ENCODE assay signal across 18 cellular contexts in genomic region chr9:70091553-70091952, GRCh38. TPM values are rescaled to one million over a fixed set of nuclear protein-coding genes. Genes with fewer than 3 reads are reported as not detected.
DNase-seq lines count a peak whose midpoint lies in the region; ATAC-seq lines count a peak whose summit lies in the region.
"Had no signal": no experiment of that assay in that cellular context is flagged by ENCODE, and none has a peak within 500 bp of the region (broad histone marks: within the 10 kb centered on the region; RNA-seq: fewer than 3 reads in every experiment).

No MANE protein-coding gene starts in this region.

- H3K27ac ChIP-seq in right cardiac atrium (ENCODE audit: low read length) = no peak overlapping the region
- no peak overlapping the region for H3K27ac ChIP-seq in aorta (ENCODE audit: low read depth in 1 of 2, low read length in 2 of 2)
- no peak overlapping the region for H3K27ac ChIP-seq in GM23248
- H3K27ac ChIP-seq: ascending aorta, parathyroid adenoma had no signal

- DNase-seq in Right ventricle myocardium inferior (ENCODE audit: missing footprints) = no peak
- no peak for DNase-seq in cardiac septum (ENCODE audit: low spot score)
- peak; percentile 53 for DNase-seq in NCI-H774 (lab: John Stamatoyannopoulos, UW)
- DNase-seq in right cardiac atrium = no peak
- DNase-seq in aorta = no peak
- no peak for DNase-seq in GM23248
- no peak for DNase-seq in GM03348 (ENCODE audit: low spot score)
- DNase-seq in COLO829 (ENCODE audit: low spot score) = no peak
- DNase-seq: ACHN; activated CD4-positive, alpha-beta T cell treated with anti-CD3 and anti-CD28 coated beads for 1 hour; C1 segment of cervical spinal cord; DMS79; foreskin melanocyte; H9; stimulated activated naive B cell treated with anti-CD40 and anti-IgM and Interleukin-4, amounts not matched to agents 10 μg/mL and 1 μg/mL and 100 μg/mL, for 72 hours; SW 1271 had no signal

- no peak overlapping the region for H2AFZ ChIP-seq in GM23248
- H2AFZ ChIP-seq: parathyroid adenoma had no signal

- H3K4me3 ChIP-seq in right cardiac atrium (ENCODE audit: low read length) (no peak overlapping the region), aorta (ENCODE audit: low read length in 2 of 2) (no peak overlapping the region), GM23248 (no peak overlapping the region)
- H3K4me3 ChIP-seq: ascending aorta had no signal

- no peaks in the 10 kb centered on the region for H3K79me2 ChIP-seq in GM23248 (ENCODE audit: insufficient read depth)
- H3K79me2 ChIP-seq: parathyroid adenoma had no signal

- H3K36me3 ChIP-seq in aorta (ENCODE audit: control insufficient read depth in 1 of 2, insufficient read depth in 2 of 2, low read length in 1 of 2) = no peaks in the 10 kb centered on the region
- no peaks in the 10 kb centered on the region for H3K36me3 ChIP-seq in GM23248 (ENCODE audit: low read depth)
- H3K36me3 ChIP-seq: ascending aorta had no signal

- in situ Hi-C loops in GM23248 (cut with MboI) = no loop called here

- peaks cover 2% of the 10 kb centered on the region for H3K4me1 ChIP-seq in right cardiac atrium (ENCODE audit: control insufficient read depth, insufficient read depth, low read length)
- H3K4me1 ChIP-seq in aorta (ENCODE audit: control insufficient read depth in 1 of 2, insufficient read depth in 2 of 2, low read length in 2 of 2) = no peaks in the 10 kb centered on the region
- no peaks in the 10 kb centered on the region for H3K4me1 ChIP-seq in GM23248 (ENCODE audit: insufficient read depth)
- H3K4me1 ChIP-seq: ascending aorta had no signal

- H3F3A ChIP-seq in GM23248 (ENCODE audit: insufficient read depth) = no peaks in the 10 kb centered on the region

- H3K27me3 ChIP-seq in right cardiac atrium (ENCODE audit: control insufficient read depth, insufficient read depth) (no peaks in the 10 kb centered on the region), aorta (ENCODE audit: control insufficient read depth in 1 of 2, insufficient read depth in 2 of 2, low read length in 1 of 2) (no peaks in the 10 kb centered on the region), GM23248 (replicated peaks; ENCODE audit: insufficient read depth) (no peaks in the 10 kb centered on the region)
- H3K27me3 ChIP-seq: ascending aorta had no signal

- H3K9me3 ChIP-seq in right cardiac atrium (ENCODE audit: control insufficient read depth, low read length) (no peaks in the 10 kb centered on the region), aorta (ENCODE audit: control insufficient read depth, low read length) (no peaks in the 10 kb centered on the region), GM23248 (ENCODE audit: low read depth) (no peaks in the 10 kb centered on the region)
- H3K9me3 ChIP-seq: ascending aorta had no signal

- no peak overlapping the region for H3K9ac ChIP-seq in GM23248
- H3K9ac ChIP-seq: parathyroid adenoma had no signal

- intact Hi-C loops in Right ventricle myocardium inferior (cut with DNase I) (no loop called here), cardiac septum (cut with DNase I) (no loop called here), right cardiac atrium (cut with DNase I) (no loop called here), aorta (cut with DNase I) (no loop called here)

- peak; percentile 11 for ATAC-seq in Right ventricle myocardium inferior
- ATAC-seq in right cardiac atrium = peak; percentile 58 to 78
- ATAC-seq in aorta (ENCODE audit: low FRiP score) = peak; percentile 60
- ATAC-seq: stimulated activated naive B cell treated with anti-CD40 and anti-IgM and Interleukin-4, amounts not matched to agents 10 μg/mL and 1 μg/mL and 100 μg/mL, for 72 hours had no signal

- H3K4me2 ChIP-seq in GM23248 (ENCODE audit: unreplicated experiment) = no peak overlapping the region

- no peaks in the 10 kb centered on the region for H4K20me1 ChIP-seq in GM23248 (ENCODE audit: insufficient read depth)

- WGBS in right cardiac atrium = 43% methylated on average over 4 of the region's 4 CpGs
- 50 to 63% methylated on average over 4 of the region's 4 CpGs for WGBS in aorta, 2 donors
- 8 to 19% methylated on average over 4 of the region's 4 CpGs for WGBS in GM23248 (ENCODE audit: low coverage in 1 of 2, low lambda C conversion rate in 2 of 2, missing lambda C conversion rate in 2 of 2), 2 experiments

- H3K9me2 ChIP-seq in GM23248 (ENCODE audit: insufficient read depth) = no peaks in the 10 kb centered on the region

RNA-seq across cellular contexts. Expression of gene MAMDC2, which starts 47.9 kb away (rescaled TPM):
- total RNA-seq in Right ventricle myocardium inferior (10.8 TPM), cardiac septum (3.6 TPM), right cardiac atrium (10 to 100 TPM; 12.2 to 18.1 (median 16.5) TPM), aorta (10 to 100 TPM in 1 of 2 donors, 1 to 10 TPM in 1; 5.9 to 14.6 TPM)
- polyA plus RNA-seq in right cardiac atrium (11.5 TPM), aorta (1 to 10 TPM; 2.0 to 6.5 TPM), GM23248 (2016; fragmentation: Nextera tagmentation; extraction: Ambion mirVana) (0.45 and 0.53 TPM in 2 replicates)
- total RNA-seq in GM23248 (2014; rRNA removed; shearing (Covaris generic)) = not detected in 2 replicates

Comparison
In these comparisons a context has a peak if more than half of its experiments do, and no peak if none do; other contexts are left out.
1. ATAC-seq: peak in every context shown above with its lines; median percentile 68 in right cardiac atrium; 60 in aorta; 11 in Right ventricle myocardium inferior.